Comparison of ENCODE assay signal across 1 cellular context in the genomic region with DNA sequence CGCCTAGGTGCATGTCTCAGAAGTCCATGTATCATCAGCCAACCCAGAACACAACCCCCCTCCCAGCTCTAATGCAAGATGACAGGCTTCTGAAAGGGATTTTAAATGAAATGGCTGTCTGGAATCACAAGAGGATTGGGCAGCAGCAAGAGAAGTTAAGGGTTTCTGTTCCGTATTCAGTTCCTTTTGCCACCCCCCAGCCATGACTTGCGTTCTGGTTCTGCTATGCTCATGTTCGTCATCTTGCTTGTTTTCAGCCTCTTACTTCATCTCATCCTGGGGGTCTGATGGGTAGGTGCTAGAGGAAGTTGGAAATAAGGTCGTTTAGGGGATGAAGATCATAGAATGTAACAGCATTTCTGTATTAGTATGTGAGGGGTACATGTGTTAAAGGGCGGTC.
TF ChIP-seq lines count a peak whose summit lies in the region.

No MANE protein-coding gene starts in this region.

TF ChIP-seq in WTC11, 78 proteins besides CTCF, POLR2A, EP300 and RAD21 (continued from another document):
- TF ChIP-seq, protein P1, sequence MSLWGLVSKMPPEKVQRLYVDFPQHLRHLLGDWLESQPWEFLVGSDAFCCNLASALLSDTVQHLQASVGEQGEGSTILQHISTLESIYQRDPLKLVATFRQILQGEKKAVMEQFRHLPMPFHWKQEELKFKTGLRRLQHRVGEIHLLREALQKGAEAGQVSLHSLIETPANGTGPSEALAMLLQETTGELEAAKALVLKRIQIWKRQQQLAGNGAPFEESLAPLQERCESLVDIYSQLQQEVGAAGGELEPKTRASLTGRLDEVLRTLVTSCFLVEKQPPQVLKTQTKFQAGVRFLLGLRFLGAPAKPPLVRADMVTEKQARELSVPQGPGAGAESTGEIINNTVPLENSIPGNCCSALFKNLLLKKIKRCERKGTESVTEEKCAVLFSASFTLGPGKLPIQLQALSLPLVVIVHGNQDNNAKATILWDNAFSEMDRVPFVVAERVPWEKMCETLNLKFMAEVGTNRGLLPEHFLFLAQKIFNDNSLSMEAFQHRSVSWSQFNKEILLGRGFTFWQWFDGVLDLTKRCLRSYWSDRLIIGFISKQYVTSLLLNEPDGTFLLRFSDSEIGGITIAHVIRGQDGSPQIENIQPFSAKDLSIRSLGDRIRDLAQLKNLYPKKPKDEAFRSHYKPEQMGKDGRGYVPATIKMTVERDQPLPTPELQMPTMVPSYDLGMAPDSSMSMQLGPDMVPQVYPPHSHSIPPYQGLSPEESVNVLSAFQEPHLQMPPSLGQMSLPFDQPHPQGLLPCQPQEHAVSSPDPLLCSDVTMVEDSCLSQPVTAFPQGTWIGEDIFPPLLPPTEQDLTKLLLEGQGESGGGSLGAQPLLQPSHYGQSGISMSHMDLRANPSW (CRISPR knock-in tag; conservative IDR thresholded peaks at IDR 0.05; ENCODE audit: low read depth) = no peak
- TF ChIP-seq RELA (CRISPR knock-in tag; IDR thresholded peaks at IDR 0.05; ENCODE audit: borderline replicate concordance) (no peak), NFYB (CRISPR knock-in tag; conservative IDR thresholded peaks at IDR 0.05; ENCODE audit: low read depth) (no peak), NR3C1 (CRISPR knock-in tag; conservative IDR thresholded peaks at IDR 0.05; ENCODE audit: low read depth) (no peak), NFATC4 (CRISPR knock-in tag; IDR thresholded peaks at IDR 0.05) (no peak), NR2C2 (CRISPR knock-in tag; IDR thresholded peaks at IDR 0.05) (no peak), TEAD1 (CRISPR knock-in tag; IDR thresholded peaks at IDR 0.05) (no peak), GTF2I (CRISPR knock-in tag; conservative IDR thresholded peaks at IDR 0.05) (no peak), JUN (CRISPR knock-in tag; IDR thresholded peaks at IDR 0.05) (no peak), ZNF416 (CRISPR knock-in tag; IDR thresholded peaks at IDR 0.05) (no peak), NR1H2 (CRISPR knock-in tag; IDR thresholded peaks at IDR 0.05) (no peak)
- TF ChIP-seq, protein P2, sequence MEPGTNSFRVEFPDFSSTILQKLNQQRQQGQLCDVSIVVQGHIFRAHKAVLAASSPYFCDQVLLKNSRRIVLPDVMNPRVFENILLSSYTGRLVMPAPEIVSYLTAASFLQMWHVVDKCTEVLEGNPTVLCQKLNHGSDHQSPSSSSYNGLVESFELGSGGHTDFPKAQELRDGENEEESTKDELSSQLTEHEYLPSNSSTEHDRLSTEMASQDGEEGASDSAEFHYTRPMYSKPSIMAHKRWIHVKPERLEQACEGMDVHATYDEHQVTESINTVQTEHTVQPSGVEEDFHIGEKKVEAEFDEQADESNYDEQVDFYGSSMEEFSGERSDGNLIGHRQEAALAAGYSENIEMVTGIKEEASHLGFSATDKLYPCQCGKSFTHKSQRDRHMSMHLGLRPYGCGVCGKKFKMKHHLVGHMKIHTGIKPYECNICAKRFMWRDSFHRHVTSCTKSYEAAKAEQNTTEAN (CRISPR knock-in tag; IDR thresholded peaks at IDR 0.05) = no peak
- TF ChIP-seq, protein P3, sequence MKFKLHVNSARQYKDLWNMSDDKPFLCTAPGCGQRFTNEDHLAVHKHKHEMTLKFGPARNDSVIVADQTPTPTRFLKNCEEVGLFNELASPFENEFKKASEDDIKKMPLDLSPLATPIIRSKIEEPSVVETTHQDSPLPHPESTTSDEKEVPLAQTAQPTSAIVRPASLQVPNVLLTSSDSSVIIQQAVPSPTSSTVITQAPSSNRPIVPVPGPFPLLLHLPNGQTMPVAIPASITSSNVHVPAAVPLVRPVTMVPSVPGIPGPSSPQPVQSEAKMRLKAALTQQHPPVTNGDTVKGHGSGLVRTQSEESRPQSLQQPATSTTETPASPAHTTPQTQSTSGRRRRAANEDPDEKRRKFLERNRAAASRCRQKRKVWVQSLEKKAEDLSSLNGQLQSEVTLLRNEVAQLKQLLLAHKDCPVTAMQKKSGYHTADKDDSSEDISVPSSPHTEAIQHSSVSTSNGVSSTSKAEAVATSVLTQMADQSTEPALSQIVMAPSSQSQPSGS (CRISPR knock-in tag; IDR thresholded peaks at IDR 0.05; ENCODE audit: borderline replicate concordance, low read depth) = no peak
- TF ChIP-seq, protein P4, sequence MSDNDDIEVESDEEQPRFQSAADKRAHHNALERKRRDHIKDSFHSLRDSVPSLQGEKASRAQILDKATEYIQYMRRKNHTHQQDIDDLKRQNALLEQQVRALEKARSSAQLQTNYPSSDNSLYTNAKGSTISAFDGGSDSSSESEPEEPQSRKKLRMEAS (CRISPR knock-in tag; IDR thresholded peaks at IDR 0.05) = no peak
